ENCODE assay signal across 17 cellular contexts in genomic region chr4:122747883-122748282, GRCh38. TPM values are rescaled to one million over a fixed set of nuclear protein-coding genes. Genes with fewer than 3 reads are reported as not detected.
A peak's percentile ranks its signal among the peaks of the same experiment; 100 is the strongest.
DNase-seq lines count a peak whose midpoint lies in the region; ATAC-seq, FAIRE-seq and TF ChIP-seq lines count a peak whose summit lies in the region.
"Had no signal": no experiment of that assay in that cellular context is flagged by ENCODE, and none has a peak within 500 bp of the region (broad histone marks: within the 10 kb centered on the region; RNA-seq: fewer than 3 reads in every experiment).

No MANE protein-coding gene starts in this region.

- no peak overlapping the region for H2AFZ ChIP-seq in endothelial cell of umbilical vein (ENCODE audit: low read depth, low read length)
- no peak overlapping the region for H2AFZ ChIP-seq in osteoblast (ENCODE audit: low read length)

- FAIRE-seq in endothelial cell of umbilical vein (lab: Jason Lieb, UNC), result peak; percentile 24
- FAIRE-seq: GM12878, islet of Langerhans had no signal

- no peak for ATAC-seq in GM18511 (IDR thresholded peaks at IDR 0.05; ENCODE audit: unreplicated experiment)
- ATAC-seq in HG03457 (IDR thresholded peaks at IDR 0.05; ENCODE audit: unreplicated experiment), result no peak
- ATAC-seq: GM12878; stimulated activated naive B cell treated with anti-CD40 and anti-IgM and Interleukin-4, amounts not matched to agents 10 μg/mL and 1 μg/mL and 100 μg/mL, for 72 hours had no signal

- DNase-seq in GM03348 (ENCODE audit: low spot score) (peak; percentile 47), RKO (ENCODE audit: low spot score) (peak; percentile 32), endothelial cell of umbilical vein (ENCODE audit: low read depth, low spot score) (no peak), osteoblast (ENCODE audit: insufficient read length, low spot score, missing footprints) (peak; percentile 18), tibial nerve (ENCODE audit: low spot score in 2 of 2) (no peak)
- DNase-seq: activated effector memory CD4-positive, alpha-beta T cell treated with Interleukin-2 at 50 U/mL for 16 hours; anterior cingulate cortex; NCI-H1417 treated with DMSO at 0.1 percent for 48 hours; stimulated activated naive B cell treated with anti-CD40 and anti-IgM and Interleukin-4, amounts not matched to agents 10 μg/mL and 1 μg/mL and 100 μg/mL, for 72 hours had no signal

- WGBS in tibial nerve, 2 donors, result 79 to 92% methylated on average over 1 of the region's 1 CpG

- TF ChIP-seq CTCF in endothelial cell of umbilical vein (IDR thresholded peaks at IDR 0.05; ENCODE audit: extremely low read depth in 1 of 2, insufficient read depth in 1 of 2, low read depth in 1 of 2, low read length in 2 of 2), result no peak
- no peak for TF ChIP-seq CTCF in osteoblast (IDR thresholded peaks at IDR 0.05; ENCODE audit: extremely low read depth, low read depth, low read length)
- no peak for TF ChIP-seq CTCF in tibial nerve (IDR thresholded peaks at IDR 0.05)

- H3K9me3 ChIP-seq in endothelial cell of umbilical vein (replicated peaks; ENCODE audit: control insufficient read depth, insufficient read depth, low read length) (no peaks in the 10 kb centered on the region), osteoblast (ENCODE audit: low read depth, low read length) (no peaks in the 10 kb centered on the region), tibial nerve (no peaks in the 10 kb centered on the region)
- H3K9me3 ChIP-seq: HAP-1, neutrophil had no signal

- dilution Hi-C loops in endothelial cell of umbilical vein (cut with MboI; ENCODE audit: extremely low pct_ligation_motif_present, low sequenced_read_pairs), result no loop called here

- H4K20me1 ChIP-seq in endothelial cell of umbilical vein (replicated peaks; ENCODE audit: control insufficient read depth, extremely low read depth, insufficient read depth, low read length), result no peaks in the 10 kb centered on the region
- H4K20me1 ChIP-seq in osteoblast (ENCODE audit: insufficient read depth, low read length), result no peaks in the 10 kb centered on the region

- TF ChIP-seq POLR2A in endothelial cell of umbilical vein (IDR thresholded peaks at IDR 0.05; ENCODE audit: low read depth, low read length) (no peak), tibial nerve (IDR thresholded peaks at IDR 0.05) (no peak)

- H3K4me2 ChIP-seq in endothelial cell of umbilical vein (ENCODE audit: insufficient read depth, low read length) (no peak overlapping the region), osteoblast (ENCODE audit: insufficient read depth, low read length) (no peak overlapping the region)

- H3K27me3 ChIP-seq in endothelial cell of umbilical vein (ENCODE audit: control insufficient read depth in 2 of 2, insufficient read depth in 2 of 2, low read length in 2 of 2) (no peaks in the 10 kb centered on the region), osteoblast (ENCODE audit: insufficient read depth, low read length) (no peaks in the 10 kb centered on the region), tibial nerve (no peaks in the 10 kb centered on the region)
- H3K27me3 ChIP-seq: neutrophil had no signal

- no TSS peak for BruUV-seq in endothelial cell of umbilical vein (replicated peaks; lab: Mats Ljungman, UMichigan)

- POLR2A ChIA-PET in endothelial cell of umbilical vein (lab: Charles Lee), result no interaction called here

- H3K79me2 ChIP-seq in endothelial cell of umbilical vein (ENCODE audit: control insufficient read depth, insufficient read depth, low read length) (no peaks in the 10 kb centered on the region), osteoblast (ENCODE audit: insufficient read depth, low read length) (no peaks in the 10 kb centered on the region)

- no peak overlapping the region for H3K4me3 ChIP-seq in endothelial cell of umbilical vein (replicated peaks in 1 of 3; ENCODE audit: insufficient read depth in 1 of 3, low read depth in 1 of 3, low read length in 3 of 3)
- H3K4me3 ChIP-seq in osteoblast (ENCODE audit: insufficient read depth, low read length), result no peak overlapping the region
- no peak overlapping the region for H3K4me3 ChIP-seq in tibial nerve
- H3K4me3 ChIP-seq: GM12878, HAP-1, skin epidermis had no signal

- CTCF ChIA-PET in endothelial cell of umbilical vein (lab: Charles Lee), result interaction anchor here (1.9 kb wide), 1 partner anchor 10 kb away, joined by 9 read pairs; no protein-coding TSS in a partner anchor

- H3K36me3 ChIP-seq in endothelial cell of umbilical vein (ENCODE audit: control insufficient read depth in 2 of 2, extremely low read depth in 1 of 2, insufficient read depth in 2 of 2, low read length in 2 of 2), result no peaks in the 10 kb centered on the region
- no peaks in the 10 kb centered on the region for H3K36me3 ChIP-seq in osteoblast (ENCODE audit: insufficient read depth, low read length)
- H3K36me3 ChIP-seq in tibial nerve, result peaks cover 0 to 19% (median 0%) of the 10 kb centered on the region in 3 donors
- H3K36me3 ChIP-seq: HAP-1, neutrophil had no signal

- intact Hi-C loops in endothelial cell of umbilical vein (cut with micrococcal nuclease), result no loop called here

- H3K9me1 ChIP-seq in endothelial cell of umbilical vein (replicated peaks; ENCODE audit: control insufficient read depth, extremely low read depth, insufficient read depth, low read length), result no peaks in the 10 kb centered on the region

- no peaks in the 10 kb centered on the region for H3K4me1 ChIP-seq in endothelial cell of umbilical vein (ENCODE audit: control insufficient read depth, extremely low read depth, insufficient read depth, low read length)
- H3K4me1 ChIP-seq in osteoblast (ENCODE audit: insufficient read depth, low read length), result peaks cover 5% of the 10 kb centered on the region
- no peaks in the 10 kb centered on the region for H3K4me1 ChIP-seq in tibial nerve
- H3K4me1 ChIP-seq: HAP-1 had no signal

- no peak for TF ChIP-seq EP300 in tibial nerve (IDR thresholded peaks at IDR 0.05)

- no peak overlapping the region for H3K9ac ChIP-seq in endothelial cell of umbilical vein (replicated peaks; ENCODE audit: extremely low read depth, insufficient read depth, low read length)

- H3K27ac ChIP-seq in endothelial cell of umbilical vein (ENCODE audit: insufficient read depth, low read depth, low read length) (no peak overlapping the region), osteoblast (ENCODE audit: low read depth, low read length) (no peak overlapping the region), tibial nerve (no peak overlapping the region)
- H3K27ac ChIP-seq: C4-2B, neutrophil, skin epidermis had no signal

TF ChIP-seq in endothelial cell of umbilical vein, 7 proteins besides CTCF, POLR2A, EP300 and RAD21:
- TF ChIP-seq GATA2 (IDR thresholded peaks at IDR 0.05; ENCODE audit: insufficient read depth, insufficient read length, low read depth, low read length) (no peak), JUN (IDR thresholded peaks at IDR 0.05; ENCODE audit: borderline replicate concordance, insufficient read depth, insufficient read length, low read depth) (peak; percentile 34), MYC (IDR thresholded peaks at IDR 0.05; ENCODE audit: low read depth, low read length) (no peak), EZH2 (IDR thresholded peaks at IDR 0.05; ENCODE audit: borderline replicate concordance, low read depth, low read length, severe bottlenecking) (no peak), MAX (IDR thresholded peaks at IDR 0.05; ENCODE audit: insufficient read depth, insufficient read length) (no peak), POLR2AphosphoS5 (IDR thresholded peaks at IDR 0.05; ENCODE audit: insufficient read depth, low read depth, low read length) (no peak), FOS (IDR thresholded peaks at IDR 0.05; ENCODE audit: borderline replicate concordance, insufficient read depth, low read length) (peak; percentile 67)

RNA-seq across cellular contexts. Expression of gene BBS12, which starts 15.4 kb away (rescaled TPM):
- total RNA-seq in endothelial cell of umbilical vein (2.1 and 2.3 TPM in 2 replicates), osteoblast (9.4 and 10.6 TPM in 2 replicates), tibial nerve (1 to 10 TPM; 2.9 to 6.7 (median 5.3) TPM)
- 0.91 and 0.99 TPM in 2 replicates for polyA plus RNA-seq in endothelial cell of umbilical vein
- 0.97 and 1.2 TPM in 2 replicates for polyA plus RNA-seq in endothelial cell of umbilical vein (2011; cell fraction: cytosol; rRNA removed)
- 0.64 and 0.97 TPM in 2 replicates for polyA plus RNA-seq in endothelial cell of umbilical vein (2011; cell fraction: nucleus; rRNA removed)
- polyA plus RNA-seq in endothelial cell of umbilical vein (2012), result 2.4 and 2.5 TPM in 2 replicates
- 2.3 and 2.5 TPM in 2 replicates for polyA minus RNA-seq in endothelial cell of umbilical vein
- 0.31 TPM for polyA minus RNA-seq in endothelial cell of umbilical vein (2011; cell fraction: cytosol; rRNA and poly(A)+ RNA removed)
- polyA minus RNA-seq in endothelial cell of umbilical vein (2011; cell fraction: nucleus; rRNA and poly(A)+ RNA removed), result 1.7 and 2.8 TPM in 2 replicates

Comparison
In these comparisons a context has a peak if more than half of its experiments do, and no peak if none do; other contexts are left out.
1. DNase-seq: peak in GM03348 (single experiment), RKO (single experiment) and osteoblast (single experiment); none in endothelial cell of umbilical vein (single experiment) and tibial nerve (0 of 2).